In the genomic region with DNA sequence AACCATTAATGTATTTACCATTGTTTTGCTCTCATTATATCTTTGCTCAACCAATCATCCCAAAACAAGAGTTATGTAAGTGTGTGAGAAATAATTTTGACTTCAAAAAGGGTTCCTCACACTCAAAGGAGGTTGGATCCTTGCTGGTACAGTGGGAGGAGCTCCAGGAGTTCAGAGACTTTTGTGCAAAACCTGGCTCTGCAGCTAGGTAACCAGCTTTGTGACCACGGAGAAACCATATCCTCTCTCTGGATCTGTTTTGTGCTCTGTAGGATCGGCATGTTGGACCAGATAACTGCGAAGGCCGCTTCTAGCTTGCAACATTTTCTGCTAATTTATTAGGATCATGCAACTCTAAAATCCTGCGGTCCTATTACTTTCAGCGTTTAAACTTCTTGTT, we compare ENCODE assay signal across 17 cellular contexts.
DNase-seq lines count a peak whose midpoint lies in the region; ATAC-seq and TF ChIP-seq lines count a peak whose summit lies in the region.
"Had no signal": no experiment of that assay in that cellular context is flagged by ENCODE, and none has a peak within 500 bp of the region (broad histone marks: within the 10 kb centered on the region; RNA-seq: fewer than 3 reads in every experiment).

No MANE protein-coding gene starts in this region.

- H3K4me1 ChIP-seq in foreskin keratinocyte = peaks cover 5% of the 10 kb centered on the region

- no peak overlapping the region for H3K27ac ChIP-seq in foreskin keratinocyte
- H3K27ac ChIP-seq: 22Rv1 had no signal

- H3K36me3 Mint-ChIP-seq in T-helper 1 cell treated with Interleukin-12 subunit alpha and Interleukin-12 subunit beta and Interleukin-4 antibody, amounts not matched to agents 30 μg/mL and 1 μg/mL, for 36 hours (ENCODE audit: low read depth) = peaks cover 5% of the 10 kb centered on the region
- H3K36me3 Mint-ChIP-seq in natural killer cell = no peaks in the 10 kb centered on the region
- peaks cover 4% of the 10 kb centered on the region for H3K36me3 Mint-ChIP-seq in natural killer cell treated with Interleukin-12 subunit alpha and Interleukin-12 subunit beta and Interleukin-15 and Interleukin-18, amount 100 ng/mL, for 72 hours
- H3K36me3 Mint-ChIP-seq in activated T-helper 1 cell treated with anti-CD3 and anti-CD28 coated beads, Interleukin-12 subunit alpha, Interleukin-12 subunit beta, Interleukin-2, Interleukin-4 antibody, amounts not matched to agents 30 ng/mL and 10 ng/mL and 1 ng/mL, durations not matched to agents 14 hours and 24 hours and 36 hours (ENCODE audit: low read depth) = no peaks in the 10 kb centered on the region

- peaks cover 6% of the 10 kb centered on the region for H3K9me3 Mint-ChIP-seq in T-helper 1 cell treated with Interleukin-12 subunit alpha and Interleukin-12 subunit beta and Interleukin-4 antibody, amounts not matched to agents 30 μg/mL and 1 μg/mL, for 36 hours
- H3K9me3 Mint-ChIP-seq in natural killer cell = no peaks in the 10 kb centered on the region
- no peaks in the 10 kb centered on the region for H3K9me3 Mint-ChIP-seq in natural killer cell treated with Interleukin-12 subunit alpha and Interleukin-12 subunit beta and Interleukin-15 and Interleukin-18, amount 100 ng/mL, for 72 hours
- H3K9me3 Mint-ChIP-seq in activated T-helper 1 cell treated with anti-CD3 and anti-CD28 coated beads, Interleukin-12 subunit alpha, Interleukin-12 subunit beta, Interleukin-2, Interleukin-4 antibody, amounts not matched to agents 30 ng/mL and 10 ng/mL and 1 ng/mL, durations not matched to agents 14 hours and 24 hours and 36 hours = peaks cover 3% of the 10 kb centered on the region

- DNase-seq in T-helper 1 cell = no peak
- DNase-seq in natural killer cell = no peak
- DNase-seq in natural killer cell treated with Interleukin-12 subunit alpha and Interleukin-12 subunit beta and Interleukin-15 and Interleukin-18, amount 100 ng/mL, for 72 hours (ENCODE audit: low spot score) = no peak
- no peak for DNase-seq in activated T-helper 1 cell treated with anti-CD3 and anti-CD28 coated beads, Interleukin-12 subunit alpha, Interleukin-12 subunit beta, Interleukin-2, Interleukin-4 antibody, amounts not matched to agents 30 ng/mL and 10 ng/mL and 1 ng/mL, durations not matched to agents 14 hours and 24 hours and 36 hours (ENCODE audit: low spot score)
- no peak for DNase-seq in middle frontal gyrus (ENCODE audit: extremely low spot score, low spot score)
- DNase-seq in foreskin keratinocyte = no peak
- no peak for DNase-seq in NCI-H2196 (lab: John Stamatoyannopoulos, UW; ENCODE audit: unreplicated experiment)
- DNase-seq: DMS79 treated with DMSO at 0.1 percent for 48 hours, HCEC 1CT, KBM-7, NCI-H1436, NCI-H2029, NCI-H524, Right ventricle myocardium superior had no signal

- TF ChIP-seq CTCF in natural killer cell (IDR thresholded peaks at IDR 0.05) (no peak), foreskin keratinocyte (conservative IDR thresholded peaks at IDR 0.05) (no peak)

- no peaks in the 10 kb centered on the region for H3K27me3 ChIP-seq in foreskin keratinocyte

- peaks cover 22% of the 10 kb centered on the region for H3K4me1 Mint-ChIP-seq in T-helper 1 cell treated with Interleukin-12 subunit alpha and Interleukin-12 subunit beta and Interleukin-4 antibody, amounts not matched to agents 30 μg/mL and 1 μg/mL, for 36 hours (ENCODE audit: low read depth)
- H3K4me1 Mint-ChIP-seq in natural killer cell = peaks cover 24 to 31% of the 10 kb centered on the region in 2 donors
- H3K4me1 Mint-ChIP-seq in natural killer cell treated with Interleukin-12 subunit alpha and Interleukin-12 subunit beta and Interleukin-15 and Interleukin-18, amount 100 ng/mL, for 72 hours (ENCODE audit: low read depth in 2 of 2) = peaks cover 6 to 14% of the 10 kb centered on the region in 2 donors
- H3K4me1 Mint-ChIP-seq in activated T-helper 1 cell treated with anti-CD3 and anti-CD28 coated beads, Interleukin-12 subunit alpha, Interleukin-12 subunit beta, Interleukin-2, Interleukin-4 antibody, amounts not matched to agents 30 ng/mL and 10 ng/mL and 1 ng/mL, durations not matched to agents 14 hours and 24 hours and 36 hours (ENCODE audit: low read depth) = peaks cover 38% of the 10 kb centered on the region

- intact Hi-C loops in natural killer cell (cut with micrococcal nuclease) = no loop called here
- intact Hi-C loops in activated T-helper 1 cell treated with anti-CD3 and anti-CD28 coated beads, Interleukin-12 subunit alpha, Interleukin-12 subunit beta, Interleukin-2, Interleukin-4 antibody, amounts not matched to agents 30 ng/mL and 10 ng/mL and 1 ng/mL, durations not matched to agents 14 hours and 24 hours and 36 hours (cut with micrococcal nuclease) = no loop called here

- H3K4me3 Mint-ChIP-seq in T-helper 1 cell treated with Interleukin-12 subunit alpha and Interleukin-12 subunit beta and Interleukin-4 antibody, amounts not matched to agents 30 μg/mL and 1 μg/mL, for 36 hours = no peak overlapping the region
- peak overlapping the region; percentile 41 for H3K4me3 Mint-ChIP-seq in natural killer cell
- no peak overlapping the region for H3K4me3 Mint-ChIP-seq in natural killer cell treated with Interleukin-12 subunit alpha and Interleukin-12 subunit beta and Interleukin-15 and Interleukin-18, amount 100 ng/mL, for 72 hours
- peak overlapping the region; percentile 21 for H3K4me3 Mint-ChIP-seq in activated T-helper 1 cell treated with anti-CD3 and anti-CD28 coated beads, Interleukin-12 subunit alpha, Interleukin-12 subunit beta, Interleukin-2, Interleukin-4 antibody, amounts not matched to agents 30 ng/mL and 10 ng/mL and 1 ng/mL, durations not matched to agents 14 hours and 24 hours and 36 hours

- H3K27ac Mint-ChIP-seq in T-helper 1 cell treated with Interleukin-12 subunit alpha and Interleukin-12 subunit beta and Interleukin-4 antibody, amounts not matched to agents 30 μg/mL and 1 μg/mL, for 36 hours = peak overlapping the region; percentile 64
- no peak overlapping the region for H3K27ac Mint-ChIP-seq in natural killer cell
- H3K27ac Mint-ChIP-seq in natural killer cell treated with Interleukin-12 subunit alpha and Interleukin-12 subunit beta and Interleukin-15 and Interleukin-18, amount 100 ng/mL, for 72 hours = no peak overlapping the region
- H3K27ac Mint-ChIP-seq in activated T-helper 1 cell treated with anti-CD3 and anti-CD28 coated beads, Interleukin-12 subunit alpha, Interleukin-12 subunit beta, Interleukin-2, Interleukin-4 antibody, amounts not matched to agents 30 ng/mL and 10 ng/mL and 1 ng/mL, durations not matched to agents 14 hours and 24 hours and 36 hours = no peak overlapping the region

- ATAC-seq in natural killer cell (no peak), foreskin keratinocyte (no peak)
- no peak for ATAC-seq in natural killer cell treated with Interleukin-12 subunit alpha and Interleukin-12 subunit beta and Interleukin-15 and Interleukin-18, amount 100 ng/mL, for 72 hours
- ATAC-seq: Panc1 had no signal

- H3K27me3 Mint-ChIP-seq in T-helper 1 cell treated with Interleukin-12 subunit alpha and Interleukin-12 subunit beta and Interleukin-4 antibody, amounts not matched to agents 30 μg/mL and 1 μg/mL, for 36 hours (ENCODE audit: low read depth) = peaks cover 3% of the 10 kb centered on the region
- H3K27me3 Mint-ChIP-seq in natural killer cell (ENCODE audit: low read depth in 2 of 2) = peaks cover 0 to 5% of the 10 kb centered on the region in 2 donors
- H3K27me3 Mint-ChIP-seq in natural killer cell treated with Interleukin-12 subunit alpha and Interleukin-12 subunit beta and Interleukin-15 and Interleukin-18, amount 100 ng/mL, for 72 hours = peaks cover 0 to 5% of the 10 kb centered on the region in 2 donors
- H3K27me3 Mint-ChIP-seq in activated T-helper 1 cell treated with anti-CD3 and anti-CD28 coated beads, Interleukin-12 subunit alpha, Interleukin-12 subunit beta, Interleukin-2, Interleukin-4 antibody, amounts not matched to agents 30 ng/mL and 10 ng/mL and 1 ng/mL, durations not matched to agents 14 hours and 24 hours and 36 hours (ENCODE audit: insufficient read depth) = no peaks in the 10 kb centered on the region

Comparison
In these comparisons a context has a peak if more than half of its experiments do, and no peak if none do; other contexts are left out.
1. H3K4me3 Mint-ChIP-seq: peak in natural killer cell (single experiment) and activated T-helper 1 cell treated with anti-CD3 and anti-CD28 coated beads, Interleukin-12 subunit alpha, Interleukin-12 subunit beta, Interleukin-2, Interleukin-4 antibody, amounts not matched to agents 30 ng/mL and 10 ng/mL and 1 ng/mL, durations not matched to agents 14 hours and 24 hours and 36 hours (single experiment); none in T-helper 1 cell treated with Interleukin-12 subunit alpha and Interleukin-12 subunit beta and Interleukin-4 antibody, amounts not matched to agents 30 μg/mL and 1 μg/mL, for 36 hours (single experiment) and natural killer cell treated with Interleukin-12 subunit alpha and Interleukin-12 subunit beta and Interleukin-15 and Interleukin-18, amount 100 ng/mL, for 72 hours (single experiment).